ENCODE assay signal across 14 cellular contexts in the genomic region with DNA sequence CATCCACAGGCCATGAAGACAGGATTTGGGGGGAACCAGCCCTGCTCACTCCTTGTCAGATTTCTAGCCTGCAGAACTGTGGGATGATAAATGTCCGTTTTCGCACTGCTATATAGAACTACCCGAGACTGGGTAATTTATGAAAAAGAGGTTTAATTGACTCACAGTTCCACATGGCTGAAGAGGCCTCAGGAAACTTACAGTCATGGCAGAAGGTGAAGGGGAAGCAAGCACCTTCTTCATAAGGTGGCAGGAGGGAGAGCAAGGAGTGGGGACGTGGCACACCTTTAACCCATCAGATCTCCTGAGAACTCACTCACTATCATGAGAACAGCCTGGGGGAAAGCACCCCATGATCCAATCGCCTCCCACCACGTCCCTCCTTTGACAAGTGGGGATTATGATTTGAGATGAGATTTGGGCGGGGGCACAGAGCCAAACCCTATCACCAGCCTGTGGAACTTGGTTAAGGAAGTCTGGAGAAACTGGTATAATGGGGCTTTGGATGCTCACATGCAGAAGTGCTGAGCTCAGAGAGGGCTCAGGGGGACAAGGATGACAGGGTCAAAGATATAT. TPM values are rescaled to one million over a fixed set of nuclear protein-coding genes. Genes with fewer than 3 reads are reported as not detected.
A peak's percentile ranks its signal among the peaks of the same experiment; 100 is the strongest.
DNase-seq lines count a peak whose midpoint lies in the region; ATAC-seq and TF ChIP-seq lines count a peak whose summit lies in the region.
"Had no signal": no experiment of that assay in that cellular context is flagged by ENCODE, and none has a peak within 500 bp of the region (broad histone marks: within the 10 kb centered on the region; RNA-seq: fewer than 3 reads in every experiment).

No MANE protein-coding gene starts in this region.

- no peak overlapping the region for H4K8ac ChIP-seq in IMR-90 (ENCODE audit: low read depth in 2 of 2, low read length in 2 of 2)

- H2AK5ac ChIP-seq in IMR-90 (ENCODE audit: low read depth, low read length): peak overlapping the region; percentile 94

- peak; percentile 30 for DNase-seq in activated CD8-positive, alpha-beta memory T cell treated with anti-CD3 and anti-CD28 coated beads, Interleukin-2, amount 10 ng/mL, durations not matched to agents 7 days and 5 days
- DNase-seq in activated CD8-positive, alpha-beta memory T cell treated with anti-CD3 and anti-CD28 coated beads for 24 hours: no peak
- DNase-seq in IMR-90 (no peak), endodermal cell (peak; percentile 26), posterior vena cava (ENCODE audit: low spot score) (peak; percentile 10), DMS153 (lab: John Stamatoyannopoulos, UW) (no peak), osteoblast (ENCODE audit: insufficient read length, low spot score, missing footprints) (no peak), NCI-H526 treated with DMSO at 0.1 percent for 48 hours (lab: John Stamatoyannopoulos, UW) (no peak)
- DNase-seq: COR-L47, NCI-H1436 treated with DMSO at 0.1 percent for 48 hours, NCI-H2081, NCI-H510A treated with DMSO at 0.1 percent for 48 hours had no signal

- H3K4me1 ChIP-seq in IMR-90 (ENCODE audit: control insufficient read depth, insufficient read depth, low read length) (peaks cover 2% of the 10 kb centered on the region; the same call in 1 of the 2 replicates), endodermal cell (ENCODE audit: control insufficient read depth, insufficient read depth, low read length) (no peaks in the 10 kb centered on the region), osteoblast (ENCODE audit: insufficient read depth, low read length) (peaks cover 4% of the 10 kb centered on the region)

- no peak overlapping the region for H4K91ac ChIP-seq in IMR-90 (ENCODE audit: insufficient read depth, low read depth, low read length)

- POLR2A ChIA-PET in IMR-90 (lab: Charles Lee; ENCODE audit: unreplicated experiment): no interaction called here

- peaks cover 0 to 42% of the 10 kb centered on the region in 2 experiments; a peak in 3 of 4 replicates for H3K79me1 ChIP-seq in IMR-90 (ENCODE audit: low read depth in 1 of 2, low read length in 2 of 2)

- peaks cover 8% of the 10 kb centered on the region for H3K79me2 ChIP-seq in osteoblast (ENCODE audit: insufficient read depth, low read length)

- no TSS peak for BruUV-seq in IMR-90 (replicated peaks; lab: Mats Ljungman, UMichigan)

- no peaks in the 10 kb centered on the region for H3K36me3 Mint-ChIP-seq in activated CD8-positive, alpha-beta memory T cell treated with anti-CD3 and anti-CD28 coated beads, Interleukin-2, amount 10 ng/mL, durations not matched to agents 7 days and 5 days
- no peaks in the 10 kb centered on the region for H3K36me3 Mint-ChIP-seq in endodermal cell (ENCODE audit: low read depth)
- H3K36me3 Mint-ChIP-seq: CD14-positive monocyte had no signal

- H3K4me2 ChIP-seq in IMR-90 (ENCODE audit: low read depth, low read length): no peak overlapping the region
- no peak overlapping the region for H3K4me2 ChIP-seq in osteoblast (ENCODE audit: insufficient read depth, low read length)
- H3K4me2 ChIP-seq: A549 had no signal

- peaks cover 3% of the 10 kb centered on the region for H3K9me3 Mint-ChIP-seq in activated CD8-positive, alpha-beta memory T cell treated with anti-CD3 and anti-CD28 coated beads, Interleukin-2, amount 10 ng/mL, durations not matched to agents 7 days and 5 days (ENCODE audit: low read depth)
- peaks cover 7% of the 10 kb centered on the region for H3K9me3 Mint-ChIP-seq in endodermal cell

- H3K9ac ChIP-seq in IMR-90 (ENCODE audit: low read depth, low read length) (no peak overlapping the region), endodermal cell (ENCODE audit: extremely low read depth, low read length, poor library complexity, severe bottlenecking) (no peak overlapping the region)

- intact Hi-C loops in IMR-90 (cut with micrococcal nuclease) (no loop called here), posterior vena cava (cut with DNase I) (no loop called here)

- peaks cover 8% of the 10 kb centered on the region for H3K27me3 Mint-ChIP-seq in activated CD8-positive, alpha-beta memory T cell treated with anti-CD3 and anti-CD28 coated beads, Interleukin-2, amount 10 ng/mL, durations not matched to agents 7 days and 5 days
- peaks cover 2% of the 10 kb centered on the region for H3K27me3 Mint-ChIP-seq in endodermal cell (ENCODE audit: insufficient read depth)

- WGBS in IMR-90 (ENCODE audit: extremely low coverage in 2 of 2, insufficient read length in 1 of 2), 2 experiments: no CpG with 5 or more reads among the region's 7 CpGs
- 89 to 100% methylated on average over 1 to 7 of the region's 7 CpGs for WGBS in endodermal cell (ENCODE audit: insufficient coverage in 1 of 2, insufficient read length in 1 of 2), 2 experiments

- H3K27ac ChIP-seq in IMR-90 (ENCODE audit: insufficient read depth, low read length) (no peak overlapping the region), endodermal cell (ENCODE audit: low read depth, low read length) (no peak overlapping the region), osteoblast (ENCODE audit: low read depth, low read length) (no peak overlapping the region)
- H3K27ac ChIP-seq: A549 had no signal

- in situ Hi-C loops in IMR-90 (cut with MboI; ENCODE audit: low sequenced_read_pairs): no loop called here

- H2BK5ac ChIP-seq in IMR-90 (ENCODE audit: low read depth, low read length, poor library complexity, severe bottlenecking): no peak overlapping the region

- H3K27me3 ChIP-seq in IMR-90 (ENCODE audit: control insufficient read depth, insufficient read depth, low read length) (no peaks in the 10 kb centered on the region), endodermal cell (ENCODE audit: control insufficient read depth, insufficient read depth, low read length, poor library complexity, severe bottlenecking) (no peaks in the 10 kb centered on the region), osteoblast (ENCODE audit: insufficient read depth, low read length) (no peaks in the 10 kb centered on the region)

- H3K4me1 Mint-ChIP-seq in activated CD8-positive, alpha-beta memory T cell treated with anti-CD3 and anti-CD28 coated beads, Interleukin-2, amount 10 ng/mL, durations not matched to agents 7 days and 5 days: no peaks in the 10 kb centered on the region
- no peaks in the 10 kb centered on the region for H3K4me1 Mint-ChIP-seq in endodermal cell
- H3K4me1 Mint-ChIP-seq: CD14-positive monocyte had no signal

- CTCF ChIA-PET in activated CD8-positive, alpha-beta memory T cell treated with anti-CD3 and anti-CD28 coated beads, Interleukin-2, amount 10 ng/mL, durations not matched to agents 7 days and 5 days (lab: Charles Lee): interaction anchor here (0.7 kb wide), 1 partner anchor 33 kb away, joined by 3 read pairs; no protein-coding TSS in a partner anchor
- CTCF ChIA-PET in IMR-90 (lab: Yijun Ruan, JAX): interaction anchor here (1.3 kb wide), 1 partner anchor 213 kb away, joined by 4 read pairs; no protein-coding TSS in a partner anchor

- no peaks in the 10 kb centered on the region for H4K20me1 ChIP-seq in IMR-90 (ENCODE audit: insufficient read depth, low read length)
- H4K20me1 ChIP-seq in osteoblast (ENCODE audit: insufficient read depth, low read length): no peaks in the 10 kb centered on the region

- no peak overlapping the region for H3K18ac ChIP-seq in IMR-90 (ENCODE audit: low read depth, low read length)

- H2BK15ac ChIP-seq in IMR-90 (ENCODE audit: low read depth, low read length): peak overlapping the region; percentile 65; the same call in 1 of the 3 replicates

- H3K4me3 Mint-ChIP-seq in activated CD8-positive, alpha-beta memory T cell treated with anti-CD3 and anti-CD28 coated beads, Interleukin-2, amount 10 ng/mL, durations not matched to agents 7 days and 5 days: no peak overlapping the region
- H3K4me3 Mint-ChIP-seq in endodermal cell: no peak overlapping the region

- no peak for ATAC-seq in activated CD8-positive, alpha-beta memory T cell treated with anti-CD3 and anti-CD28 coated beads, Interleukin-2, amount 10 ng/mL, durations not matched to agents 7 days and 5 days
- no peak for ATAC-seq in IMR-90 (ENCODE audit: low read depth)
- ATAC-seq: A549 had no signal

- H4K5ac ChIP-seq in IMR-90 (ENCODE audit: low read depth, low read length): no peak overlapping the region

- H3K56ac ChIP-seq in IMR-90 (ENCODE audit: extremely low read depth, insufficient read depth, low read length): no peak overlapping the region

- no peak for TF ChIP-seq CTCF in IMR-90 (conservative IDR thresholded peaks at IDR 0.05; ENCODE audit: low read depth, low read length)
- TF ChIP-seq CTCF in endodermal cell (conservative IDR thresholded peaks at IDR 0.05): no peak
- TF ChIP-seq CTCF in osteoblast (IDR thresholded peaks at IDR 0.05; ENCODE audit: extremely low read depth, low read depth, low read length): no peak

- H2BK20ac ChIP-seq in IMR-90 (ENCODE audit: low read depth, low read length): peak overlapping the region; percentile 6; the same call in 1 of the 2 replicates

- peaks cover 2% of the 10 kb centered on the region; the same call in 1 of the 2 replicates for H3K9me1 ChIP-seq in IMR-90 (ENCODE audit: insufficient read depth, low read length)

- H3K23ac ChIP-seq in IMR-90 (ENCODE audit: low read depth, low read length): no peak overlapping the region

- H3K14ac ChIP-seq in IMR-90 (replicated peaks; ENCODE audit: low read depth, low read length): no peak overlapping the region; the same call in 1 of the 2 replicates

- H3K27ac Mint-ChIP-seq in activated CD8-positive, alpha-beta memory T cell treated with anti-CD3 and anti-CD28 coated beads, Interleukin-2, amount 10 ng/mL, durations not matched to agents 7 days and 5 days: no peak overlapping the region
- H3K27ac Mint-ChIP-seq in endodermal cell: no peak overlapping the region

- no peak for TF ChIP-seq POLR2A in IMR-90 (IDR thresholded peaks at IDR 0.05; ENCODE audit: low read depth, low read length)

- H2BK120ac ChIP-seq in IMR-90 (ENCODE audit: low read depth, low read length): peak overlapping the region; percentile 11; the same call in 1 of the 2 replicates

- H3K9me3 ChIP-seq in IMR-90 (ENCODE audit: control insufficient read depth, insufficient read depth, low read length): peaks cover 10% of the 10 kb centered on the region
- H3K9me3 ChIP-seq in endodermal cell (ENCODE audit: control insufficient read depth, low read length): no peaks in the 10 kb centered on the region
- H3K9me3 ChIP-seq in osteoblast (ENCODE audit: low read depth, low read length): peaks cover 3% of the 10 kb centered on the region
- H3K9me3 ChIP-seq: A549 had no signal

- H3K4me3 ChIP-seq in IMR-90 (ENCODE audit: insufficient read depth, low read depth, low read length) (no peak overlapping the region), endodermal cell (ENCODE audit: low read length) (no peak overlapping the region), osteoblast (ENCODE audit: insufficient read depth, low read length) (no peak overlapping the region)
- H3K4me3 ChIP-seq: A549 had no signal

- H2AK9ac ChIP-seq in IMR-90 (replicated peaks; ENCODE audit: low read depth, low read length, poor library complexity): peak overlapping the region; percentile 48

- H3K36me3 ChIP-seq in IMR-90 (ENCODE audit: control insufficient read depth, insufficient read depth, low read length) (no peaks in the 10 kb centered on the region), endodermal cell (ENCODE audit: control insufficient read depth, insufficient read depth, low read length) (no peaks in the 10 kb centered on the region), osteoblast (ENCODE audit: insufficient read depth, low read length) (no peaks in the 10 kb centered on the region)

- dilution Hi-C loops in IMR-90 (cut with HindIII; ENCODE audit: low sequenced_read_pairs, unreplicated experiment): no loop called here

- no peak for TF ChIP-seq RAD21 in IMR-90 (IDR thresholded peaks at IDR 0.05; ENCODE audit: low read length)

- peak overlapping the region; percentile 34; the same call in 1 of the 2 replicates for H3K4ac ChIP-seq in IMR-90 (ENCODE audit: low read depth, low read length)

- no peak overlapping the region for H2AFZ ChIP-seq in IMR-90 (replicated peaks; ENCODE audit: low read length, poor library complexity)
- H2AFZ ChIP-seq in osteoblast (ENCODE audit: low read length): no peak overlapping the region

RNA-seq across cellular contexts. Expression of gene MYEOV, which starts 50.7 kb away (rescaled TPM):
- total RNA-seq in activated CD8-positive, alpha-beta memory T cell treated with anti-CD3 and anti-CD28 coated beads, Interleukin-2, amount 10 ng/mL, durations not matched to agents 7 days and 5 days: not detected
- total RNA-seq in IMR-90 (2012; rRNA removed) (6.1 and 6.8 TPM in 2 replicates), endodermal cell (not detected), posterior vena cava (under 1 TPM; 0.46 to 0.57 TPM), osteoblast (0.88 and 1.4 TPM in 2 replicates)
- 5.8 and 12.5 TPM in 2 replicates for polyA plus RNA-seq in IMR-90 (2012; rRNA removed)
- polyA plus RNA-seq in IMR-90 (2012; cell fraction: cytosol; rRNA removed): 3.3 and 5.6 TPM in 2 replicates
- polyA plus RNA-seq in IMR-90 (2012; cell fraction: nucleus; rRNA removed; ENCODE audit: low replicate concordance): 7.1 and 13.0 TPM in 2 replicates
- 0.43 TPM for polyA plus RNA-seq in endodermal cell (2013, experiment 1 of 2)
- polyA plus RNA-seq in endodermal cell (2013, experiment 2 of 2): not detected
- polyA plus RNA-seq: CD14-positive monocyte had no signal

Comparison
In these comparisons a context has a peak if more than half of its experiments do, and no peak if none do; other contexts are left out.
1. DNase-seq: peak in activated CD8-positive, alpha-beta memory T cell treated with anti-CD3 and anti-CD28 coated beads, Interleukin-2, amount 10 ng/mL, durations not matched to agents 7 days and 5 days (single experiment), endodermal cell (single experiment) and posterior vena cava (single experiment); none in activated CD8-positive, alpha-beta memory T cell treated with anti-CD3 and anti-CD28 coated beads for 24 hours (single experiment), IMR-90 (single experiment), DMS153 (single experiment), osteoblast (single experiment) and NCI-H526 treated with DMSO at 0.1 percent for 48 hours (single experiment).